ENCODE assay signal across 8 cellular contexts in the genomic region with DNA sequence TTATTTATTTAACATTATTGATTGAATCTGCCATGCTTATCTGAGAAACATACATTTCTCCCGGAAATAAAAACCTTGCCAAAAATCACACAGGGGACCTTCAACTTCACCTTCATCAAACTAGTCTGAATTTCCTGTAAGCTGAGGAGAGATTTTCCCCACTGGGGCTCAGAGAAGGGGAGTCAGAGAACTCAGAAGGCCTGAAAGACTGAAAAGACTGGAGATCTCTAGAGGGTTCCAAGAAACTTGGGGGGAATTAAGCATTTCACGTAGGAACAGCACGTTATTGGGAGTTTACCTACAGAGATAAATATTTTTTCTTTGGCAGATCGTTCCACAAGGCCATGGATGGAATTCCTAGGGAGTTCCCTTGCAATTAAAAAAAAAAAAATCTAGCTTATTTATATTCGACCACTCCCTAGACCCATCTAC. TPM values are rescaled to one million over a fixed set of nuclear protein-coding genes. Genes with fewer than 3 reads are reported as not detected.
DNase-seq lines count a peak whose midpoint lies in the region; ATAC-seq, FAIRE-seq and TF ChIP-seq lines count a peak whose summit lies in the region.

No MANE protein-coding gene starts in this region.

- H3K79me2 ChIP-seq in H1 (ENCODE audit: control insufficient read depth in 1 of 2, insufficient read depth in 2 of 2, low read length in 2 of 2): peaks cover 7 to 30% of the 10 kb centered on the region in 2 experiments

- FAIRE-seq in H1 (lab: Jason Lieb, UNC) (no peak), urothelium cell line (lab: Jason Lieb, UNC) (no peak)

- peak overlapping the region; percentile 42; the same call in 1 of the 2 replicates for H3K27ac ChIP-seq in H1 (ENCODE audit: low read depth, low read length)
- no peak overlapping the region for H3K27ac ChIP-seq in neuronal stem cell (replicated peaks; ENCODE audit: low read length)

- ATAC-seq in HG03196 (IDR thresholded peaks at IDR 0.05; ENCODE audit: unreplicated experiment): no peak

- H3K36me3 ChIP-seq in GM06990 (ENCODE audit: control insufficient read depth, insufficient read depth, low read length): peaks cover 3% of the 10 kb centered on the region
- H3K36me3 ChIP-seq in H1 (ENCODE audit: control insufficient read depth in 2 of 4, insufficient read depth in 4 of 4, low read length in 3 of 4): peaks cover 9 to 25% (median 19%) of the 10 kb centered on the region in 4 experiments
- H3K36me3 ChIP-seq in neuronal stem cell (replicated peaks in 1 of 2; ENCODE audit: control insufficient read depth in 2 of 2, insufficient read depth in 2 of 2, low read length in 2 of 2): peaks cover 11 to 30% of the 10 kb centered on the region in 2 donors

- no peak for TF ChIP-seq POLR2A in H1 (IDR thresholded peaks at IDR 0.05; ENCODE audit: control extremely low read depth in 1 of 2, low read depth in 2 of 2, low read length in 2 of 2)

- POLR2A ChIA-PET in H1 (lab: Charles Lee; ENCODE audit: partially characterized antibody): interaction anchor here (1.3 to 2.5 kb wide), 7 partner anchors 9 to 472 kb away, joined by 3 to 16 read pairs (median 7); a partner anchor contains a TSS

- 9% methylated on average over 5 of the region's 5 CpGs; no CpG with 5 or more reads in 1 of the 2 experiments for WGBS in H1 (ENCODE audit: extremely low coverage in 1 of 2, insufficient coverage in 1 of 2, insufficient read length in 1 of 2, insufficient replicate concordance in 2 of 2, low coverage in 1 of 2, low lambda C conversion rate in 2 of 2, missing lambda C conversion rate in 1 of 2), 2 experiments
- no CpG with 5 or more reads among the region's 5 CpGs for WGBS in neuronal stem cell (ENCODE audit: extremely low coverage in 2 of 2, insufficient read length in 2 of 2, insufficient replicate concordance in 1 of 2), 2 donors

- H2BK15ac ChIP-seq in H1 (ENCODE audit: low read length) (no peak overlapping the region), neuronal stem cell (ENCODE audit: low read length) (no peak overlapping the region)

- H2BK5ac ChIP-seq in H1 (ENCODE audit: low read depth, low read length) (no peak overlapping the region), neuronal stem cell (ENCODE audit: low read length) (no peak overlapping the region)

- H3K18ac ChIP-seq in H1 (ENCODE audit: extremely low read depth, low read length) (no peak overlapping the region), neuronal stem cell (ENCODE audit: low read length) (no peak overlapping the region)

- H2AK5ac ChIP-seq in H1 (ENCODE audit: low read depth, low read length): no peak overlapping the region
- no peak overlapping the region for H2AK5ac ChIP-seq in neuronal stem cell (ENCODE audit: low read depth, low read length)

- H2BK120ac ChIP-seq in H1 (replicated peaks; ENCODE audit: low read depth, low read length): no peak overlapping the region
- no peak overlapping the region for H2BK120ac ChIP-seq in neuronal stem cell (ENCODE audit: low read depth, low read length)

- DNase-seq in GM06990 (ENCODE audit: extremely low read depth, insufficient read length): no peak
- peak; percentile 38 for DNase-seq in NCI-H774 (lab: John Stamatoyannopoulos, UW)
- no peak for DNase-seq in H1 (ENCODE audit: low read depth in 1 of 2, low spot score in 2 of 2)
- no peak for DNase-seq in neuronal stem cell (ENCODE audit: low spot score)
- no peak for DNase-seq in NCI-H345 (lab: John Stamatoyannopoulos, UW)
- no peak for DNase-seq in GM19240 (ENCODE audit: insufficient read length, low spot score)
- no peak for DNase-seq in urothelium cell line (ENCODE audit: low spot score)

- no peak for TF ChIP-seq RAD21 in H1 (IDR thresholded peaks at IDR 0.05 in 1 of 2, conservative IDR thresholded peaks at IDR 0.05 in 1 of 2; ENCODE audit: low read depth in 2 of 2, low read length in 2 of 2)

- no peaks in the 10 kb centered on the region for H4K20me1 ChIP-seq in H1 (replicated peaks in 1 of 2; ENCODE audit: control insufficient read depth in 1 of 2, insufficient read depth in 2 of 2, low read length in 2 of 2)

- H4K8ac ChIP-seq in H1 (ENCODE audit: extremely low read depth, insufficient read depth, low read length) (no peak overlapping the region), neuronal stem cell (ENCODE audit: low read depth, low read length) (no peak overlapping the region)

- H3K23ac ChIP-seq in H1 (ENCODE audit: insufficient read length) (no peak overlapping the region), neuronal stem cell (ENCODE audit: low read depth, low read length, poor library complexity) (no peak overlapping the region)

- H3K9ac ChIP-seq in H1 (replicated peaks in 1 of 4; ENCODE audit: extremely low read depth in 1 of 4, low read depth in 3 of 4, low read length in 3 of 4) (peak overlapping the region in 3 of 4 experiments; percentile 6 to 16 (median 14); a peak in 2 of 7 replicates), neuronal stem cell (ENCODE audit: low read depth, low read length, poor library complexity) (no peak overlapping the region)

- H3K4me1 ChIP-seq in H1 (replicated peaks in 1 of 4; ENCODE audit: control insufficient read depth in 3 of 4, insufficient read depth in 4 of 4, low read length in 3 of 4): peaks cover 0 to 3% (median under 1%) of the 10 kb centered on the region in 4 experiments; a peak in 1 of 7 replicates
- H3K4me1 ChIP-seq in neuronal stem cell (ENCODE audit: control insufficient read depth in 2 of 2, insufficient read depth in 1 of 2, low read depth in 1 of 2, low read length in 2 of 2): peaks cover 2 to 15% of the 10 kb centered on the region in 2 donors

- no peak overlapping the region for H3K4ac ChIP-seq in H1 (replicated peaks; ENCODE audit: insufficient read length, low read depth, low read length)
- H3K4ac ChIP-seq in neuronal stem cell (ENCODE audit: low read length): no peak overlapping the region

- H3K56ac ChIP-seq in H1 (replicated peaks; ENCODE audit: insufficient read length, low read depth, low read length): no peak overlapping the region

- H3K79me1 ChIP-seq in H1 (ENCODE audit: low read depth, low read length) (peaks cover 3% of the 10 kb centered on the region; the same call in 1 of the 2 replicates), neuronal stem cell (ENCODE audit: low read depth, low read length) (peaks cover 6% of the 10 kb centered on the region)

- no peak for TF ChIP-seq CTCF in GM06990 (IDR thresholded peaks at IDR 0.05; ENCODE audit: insufficient read depth, low read length, poor library complexity, severe bottlenecking)
- TF ChIP-seq CTCF in H1 (IDR thresholded peaks at IDR 0.05; ENCODE audit: control extremely low read depth in 1 of 3, insufficient read depth in 1 of 3, low read depth in 1 of 3, low read length in 3 of 3): no peak

- H2BK12ac ChIP-seq in H1 (ENCODE audit: low read depth, low read length) (no peak overlapping the region), neuronal stem cell (ENCODE audit: low read length) (no peak overlapping the region)

- H3K9me3 ChIP-seq in H1 (ENCODE audit: insufficient read depth in 2 of 2, low read depth in 1 of 2, low read length in 1 of 2): peaks cover 0 to 5% of the 10 kb centered on the region in 2 experiments; a peak in 3 of 4 replicates
- H3K9me3 ChIP-seq in neuronal stem cell (replicated peaks in 1 of 2; ENCODE audit: control insufficient read depth in 2 of 2, insufficient read depth in 1 of 2, low read depth in 1 of 2, low read length in 2 of 2): peaks cover 0 to 4% of the 10 kb centered on the region in 2 donors

- CTCF ChIA-PET in H1 (lab: Charles Lee; ENCODE audit: partially characterized antibody): interaction anchor here (0.6 to 3.1 kb wide), 8 partner anchors 9 to 712 kb away, joined by 3 to 22 read pairs (median 4); no protein-coding TSS in a partner anchor

- H3K14ac ChIP-seq in H1 (ENCODE audit: insufficient read length): no peak overlapping the region
- H3K14ac ChIP-seq in neuronal stem cell (ENCODE audit: low read length): no peak overlapping the region

- peak overlapping the region; percentile 49 for H4K5ac ChIP-seq in H1 (ENCODE audit: insufficient read length, low read depth, low read length)

- H2BK20ac ChIP-seq in H1 (ENCODE audit: low read length): no peak overlapping the region

- H3K4me3 ChIP-seq in GM06990 (replicated peaks; ENCODE audit: low read depth, low read length) (peak overlapping the region; percentile 69), H1 (ENCODE audit: extremely low read depth in 1 of 4, insufficient read depth in 2 of 4, low read depth in 3 of 4, low read length in 4 of 4) (peak overlapping the region; percentile 4 to 85 (median 21)), neuronal stem cell (ENCODE audit: low read length in 2 of 2) (peak overlapping the region; percentile 51 to 92)

- TF ChIP-seq EP300 in H1 (IDR thresholded peaks at IDR 0.05; ENCODE audit: borderline replicate concordance in 1 of 2, low read depth in 2 of 2, low read length in 2 of 2): no peak

- H3K23me2 ChIP-seq in H1 (ENCODE audit: low read depth, low read length): peaks cover 2% of the 10 kb centered on the region; the same call in 1 of the 2 replicates

- H4K91ac ChIP-seq in H1 (replicated peaks; ENCODE audit: insufficient read length, low read length) (no peak overlapping the region), neuronal stem cell (ENCODE audit: low read depth, low read length, poor library complexity) (no peak overlapping the region)

- H3K27me3 ChIP-seq in GM06990 (replicated peaks; ENCODE audit: control insufficient read depth, insufficient read depth, low read length): no peaks in the 10 kb centered on the region
- H3K27me3 ChIP-seq in H1 (replicated peaks in 1 of 4; ENCODE audit: control insufficient read depth in 3 of 4, extremely low read depth in 1 of 4, insufficient read depth in 3 of 4, low read length in 3 of 4): no peaks in the 10 kb centered on the region
- no peaks in the 10 kb centered on the region for H3K27me3 ChIP-seq in neuronal stem cell (ENCODE audit: control insufficient read depth in 3 of 3, insufficient read depth in 3 of 3, low read depth in 1 of 3, low read length in 3 of 3)

- H2AFZ ChIP-seq in H1 (ENCODE audit: low read length) (no peak overlapping the region), neuronal stem cell (ENCODE audit: low read length) (peak overlapping the region; percentile 80)

- H3K4me2 ChIP-seq in H1 (ENCODE audit: insufficient read depth in 1 of 2, low read depth in 2 of 2, low read length in 2 of 2) (peak overlapping the region; percentile 34 to 63), neuronal stem cell (ENCODE audit: insufficient read depth, low read length, poor library complexity, severe bottlenecking) (peak overlapping the region; percentile 51)

TF ChIP-seq in H1, 55 proteins besides CTCF, POLR2A, EP300 and RAD21 (continues in another document):
- TF ChIP-seq SRF (IDR thresholded peaks at IDR 0.05; ENCODE audit: low read depth, low read length): no peak

RNA-seq across cellular contexts. Expression of a gene that starts 0.5 kb away (rescaled TPM):
- total RNA-seq in H1 (2021; fragmentation: NEBNext Ultra II Directional; extraction: Animal tissue kit (Norgen Biotek cat#: 25700)): 97.2 and 102 TPM in 2 replicates
- 28.2 and 58.0 TPM in 2 replicates for polyA plus RNA-seq in H1 (2011; rRNA removed)
- polyA plus RNA-seq in H1 (2011; cell fraction: cytosol; rRNA removed): 45.6 TPM
- 32.3 TPM for polyA plus RNA-seq in H1 (2011; cell fraction: nucleus; rRNA removed)
- polyA plus RNA-seq in H1 (2012, experiment 1 of 2): 70.1 to 123 TPM (median 76.1 TPM) in 4 replicates
- 12.2 TPM for polyA plus RNA-seq in H1 (2012, experiment 2 of 2)
- polyA plus RNA-seq in H1 (2013, experiment 1 of 2): 69.1 TPM
- 75.3 TPM for polyA plus RNA-seq in H1 (2013, experiment 2 of 2)
- polyA minus RNA-seq in H1 (2011; rRNA and poly(A)+ RNA removed): 59.4 and 99.9 TPM in 2 replicates
- 260 TPM for polyA minus RNA-seq in H1 (2011; cell fraction: cytosol; rRNA and poly(A)+ RNA removed)
- 80.3 TPM for polyA minus RNA-seq in H1 (2011; cell fraction: nucleus; rRNA and poly(A)+ RNA removed)
- 49.5 TPM for polyA plus RNA-seq in neuronal stem cell (2013, experiment 1 of 2)
- 50.5 TPM for polyA plus RNA-seq in neuronal stem cell (2013, experiment 2 of 2)

Comparison
In these comparisons a context has a peak if more than half of its experiments do, and no peak if none do; other contexts are left out.
1. H3K4me3 ChIP-seq: peak in every context shown above with its lines; median percentile 72 in neuronal stem cell; 69 in GM06990; 21 in H1.